In the genomic region with DNA sequence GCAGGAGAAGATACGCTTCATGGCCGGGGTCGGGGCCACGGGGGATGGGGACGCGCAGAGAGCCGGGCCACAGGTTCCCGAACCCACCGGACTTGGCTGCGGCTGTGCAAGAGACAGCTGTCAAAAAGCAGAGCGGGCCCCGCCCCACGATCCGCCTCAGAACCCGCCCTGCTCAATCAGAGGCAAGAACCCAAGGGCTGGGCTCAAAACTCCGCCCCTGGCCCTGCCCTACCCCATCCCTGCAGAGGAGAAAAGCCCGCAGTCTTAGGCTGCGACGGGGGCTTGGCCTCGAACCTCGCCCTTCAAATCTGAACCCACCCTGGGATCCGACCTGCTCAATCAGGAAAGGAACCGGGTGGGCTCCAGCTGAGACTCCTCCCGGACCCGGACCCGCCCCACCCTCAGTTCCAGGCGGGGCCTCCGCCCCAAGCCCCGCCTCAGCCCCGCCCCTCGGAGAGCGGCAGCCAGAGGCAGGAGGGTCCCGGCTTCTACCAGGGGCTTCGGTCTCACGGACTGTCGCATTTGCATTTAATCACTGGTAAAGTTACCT, we compare ENCODE assay signal across 8 cellular contexts. TPM values are rescaled to one million over a fixed set of nuclear protein-coding genes. Genes with fewer than 3 reads are reported as not detected.
A peak's percentile ranks its signal among the peaks of the same experiment; 100 is the strongest.
DNase-seq lines count a peak whose midpoint lies in the region; ATAC-seq and TF ChIP-seq lines count a peak whose summit lies in the region.

TSS of gene ANKRD35 (minus strand) at position 129 of the 550 bp plus-strand sequence. CDS start at position 21, 108 bp downstream.

- intact Hi-C loops in natural killer cell (cut with micrococcal nuclease): loop anchor here (1.0 kb wide), 1 partner anchor 33 kb away; no protein-coding TSS in a partner anchor

- H3K9me3 ChIP-seq in Peyer's patch: no peaks in the 10 kb centered on the region

- no peak for TF ChIP-seq CTCF in Peyer's patch (IDR thresholded peaks at IDR 0.05)
- TF ChIP-seq CTCF in natural killer cell (IDR thresholded peaks at IDR 0.05): no peak

- H3K27me3 ChIP-seq in Peyer's patch: no peaks in the 10 kb centered on the region

- DNase-seq in DMS53 (lab: John Stamatoyannopoulos, UW) (peak; percentile 85), KBM-7 (peak; percentile 79), Peyer's patch (peak; percentile 83 to 94 (median 90)), fibroblast of peridontal ligament (ENCODE audit: extremely low read depth) (peak; percentile 32), natural killer cell (peak; percentile 82)
- peak; percentile 72 to 76 for DNase-seq in activated T-helper 1 cell treated with anti-CD3 and anti-CD28 coated beads, Interleukin-2, amount 50 U/mL, for 16 hours (ENCODE audit: low read depth in 1 of 2, low spot score in 1 of 2)
- DNase-seq in stimulated activated effector memory CD8-positive, alpha-beta T cell treated with anti-CD3 and anti-CD28 coated beads, Interleukin-12 subunit alpha, Interleukin-12 subunit beta, amount 100 ng/mL, for 72 hours (ENCODE audit: low spot score in 2 of 2): peak; percentile 71 to 93

- in situ Hi-C loops in KBM-7 (cut with MboI; ENCODE audit: low pct_unique_long_range_greater_than_20kb, low sequenced_read_pairs): no loop called here

- peak; percentile 97 for ATAC-seq in GM21825 (IDR thresholded peaks at IDR 0.05; ENCODE audit: unreplicated experiment)
- ATAC-seq in natural killer cell: peak; percentile 98 to 99 (median 98)
- ATAC-seq in stimulated activated effector memory CD8-positive, alpha-beta T cell treated with anti-CD3 and anti-CD28 coated beads, Interleukin-12 subunit alpha, Interleukin-12 subunit beta, amount 100 ng/mL, for 72 hours: peak; percentile 100

- peak within 1 kb of the TSS in 1 of 2 donors; percentile 6 for H3K27ac Mint-ChIP-seq in natural killer cell
- no peak within 1 kb of the TSS for H3K27ac Mint-ChIP-seq in stimulated activated effector memory CD8-positive, alpha-beta T cell treated with anti-CD3 and anti-CD28 coated beads, Interleukin-12 subunit alpha, Interleukin-12 subunit beta, amount 100 ng/mL, for 72 hours

- no peaks in the 10 kb centered on the region for H3K36me3 Mint-ChIP-seq in natural killer cell
- no peaks in the 10 kb centered on the region for H3K36me3 Mint-ChIP-seq in stimulated activated effector memory CD8-positive, alpha-beta T cell treated with anti-CD3 and anti-CD28 coated beads, Interleukin-12 subunit alpha, Interleukin-12 subunit beta, amount 100 ng/mL, for 72 hours

- peaks cover 4 to 12% of the 10 kb centered on the region in 2 donors for H3K4me1 Mint-ChIP-seq in natural killer cell
- H3K4me1 Mint-ChIP-seq in stimulated activated effector memory CD8-positive, alpha-beta T cell treated with anti-CD3 and anti-CD28 coated beads, Interleukin-12 subunit alpha, Interleukin-12 subunit beta, amount 100 ng/mL, for 72 hours: peaks cover 12% of the 10 kb centered on the region

- H3K4me1 ChIP-seq in Peyer's patch: peaks cover 0 to 12% (median 2%) of the 10 kb centered on the region in 4 donors

- no peaks in the 10 kb centered on the region for H3K9me3 Mint-ChIP-seq in natural killer cell
- no peaks in the 10 kb centered on the region for H3K9me3 Mint-ChIP-seq in stimulated activated effector memory CD8-positive, alpha-beta T cell treated with anti-CD3 and anti-CD28 coated beads, Interleukin-12 subunit alpha, Interleukin-12 subunit beta, amount 100 ng/mL, for 72 hours

- H3K4me3 ChIP-seq in Peyer's patch: peak within 1 kb of the TSS; percentile 50 to 79 (median 64)

- H3K4me3 Mint-ChIP-seq in natural killer cell: peak within 1 kb of the TSS; percentile 52
- H3K4me3 Mint-ChIP-seq in stimulated activated effector memory CD8-positive, alpha-beta T cell treated with anti-CD3 and anti-CD28 coated beads, Interleukin-12 subunit alpha, Interleukin-12 subunit beta, amount 100 ng/mL, for 72 hours: peak within 1 kb of the TSS; percentile 72

- H3K27me3 Mint-ChIP-seq in natural killer cell (ENCODE audit: low read depth in 2 of 2): peaks cover 10 to 18% of the 10 kb centered on the region in 2 donors

- H3K27ac ChIP-seq in Peyer's patch: peak within 1 kb of the TSS in 1 of 4 donors; percentile 39

- no peaks in the 10 kb centered on the region for H3K36me3 ChIP-seq in Peyer's patch

- TF ChIP-seq POLR2A in Peyer's patch (IDR thresholded peaks at IDR 0.05): no peak

RNA-seq across cellular contexts. Expression of gene ANKRD35, which starts in this region (rescaled TPM):
- total RNA-seq in Peyer's patch (1 to 10 TPM in 2 of 4 donors, under 1 TPM in 1, not detected in 1; 0.85 to 7.4 (median 1.2) TPM), natural killer cell (under 1 TPM; 0.14 to 0.23 (median 0.23) TPM)

Comparison
In these comparisons a context has a peak if more than half of its experiments do, and no peak if none do; other contexts are left out.
1. Peak in DNase-seq and ATAC-seq in natural killer cell; RNA of the gene not detected or under 1 TPM.
2. DNase-seq: peak in every context shown above with its lines; median percentile 90 in Peyer's patch; 85 in DMS53; 82 in natural killer cell; 82 in stimulated activated effector memory CD8-positive, alpha-beta T cell treated with anti-CD3 and anti-CD28 coated beads, Interleukin-12 subunit alpha, Interleukin-12 subunit beta, amount 100 ng/mL, for 72 hours; 79 in KBM-7; 74 in activated T-helper 1 cell treated with anti-CD3 and anti-CD28 coated beads, Interleukin-2, amount 50 U/mL, for 16 hours; 32 in fibroblast of peridontal ligament.